ENCODE assay signal across 8 cellular contexts in the genomic region with DNA sequence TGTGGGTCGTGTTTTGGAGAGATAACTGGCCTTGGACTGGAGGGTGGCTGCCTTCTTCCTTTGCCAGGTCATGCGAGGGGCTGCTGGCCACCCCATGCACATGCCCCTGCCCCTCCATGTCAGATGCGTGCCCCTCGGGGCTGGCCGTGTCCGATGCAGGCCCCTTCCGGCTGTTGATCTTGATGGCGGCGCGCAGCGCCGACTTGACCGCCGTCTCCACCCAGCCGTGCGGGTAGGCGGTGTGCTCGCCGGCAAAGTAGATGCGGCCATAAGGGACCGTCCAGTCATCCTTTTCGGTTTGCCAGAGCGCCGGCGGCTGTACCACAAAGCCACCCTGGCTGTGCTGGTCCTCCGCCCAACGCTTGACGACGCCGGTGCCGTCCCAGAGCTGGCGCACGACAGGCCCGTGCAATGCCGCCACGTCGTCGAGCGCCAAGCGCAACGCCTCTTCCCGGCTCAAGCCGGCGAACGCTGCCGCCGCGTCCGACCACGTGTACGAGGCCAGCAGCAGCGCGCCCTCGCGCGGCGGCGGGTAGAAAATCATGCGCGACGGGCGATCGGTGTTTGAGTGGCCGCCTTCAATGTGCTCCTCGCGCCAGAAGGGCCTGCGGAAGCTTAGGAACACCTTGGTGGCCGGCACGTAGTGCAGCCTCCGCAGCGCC. TPM values are rescaled to one million over a fixed set of nuclear protein-coding genes. Genes with fewer than 3 reads are reported as not detected.
DNase-seq lines count a peak whose midpoint lies in the region; ATAC-seq lines count a peak whose summit lies in the region.

No MANE protein-coding gene starts in this region.

- peak; percentile 63 to 69 for ATAC-seq in activated CD4-positive, CD25-positive, alpha-beta regulatory T cell treated with anti-CD3 and anti-CD28 coated beads, Interleukin-2, amount 50 U/mL, for 24 hours
- ATAC-seq in HG03565 (IDR thresholded peaks at IDR 0.05; ENCODE audit: unreplicated experiment), result no peak

- peak; percentile 10 for DNase-seq in SIG-M5 treated with dmso at 0.1 percent for 504 hours (lab: John Stamatoyannopoulos, UW; ENCODE audit: unreplicated experiment)
- DNase-seq in SIG-M5 (lab: John Stamatoyannopoulos, UW), result no peak
- peak; percentile 54 for DNase-seq in cerebellum (ENCODE audit: low spot score)
- DNase-seq in left kidney (ENCODE audit: low read depth, low spot score), result peak; percentile 94
- DNase-seq in stimulated activated CD4-positive, alpha-beta T cell treated with anti-CD3 and anti-CD28 coated beads, Interleukin-4, amount 100 ng/mL, for 1 hour, result peak; percentile 76
- no peak for DNase-seq in DMS79 treated with DMSO at 0.1 percent for 48 hours (lab: John Stamatoyannopoulos, UW)

RNA-seq across cellular contexts. Expression of gene IL4I1, which starts 6.9 kb away (rescaled TPM):
- 0.64 TPM for total RNA-seq in cerebellum

RNA-seq across cellular contexts. Expression of gene TBC1D17, which starts 12.3 kb away (rescaled TPM):
- total RNA-seq in cerebellum, result 9.5 TPM

RNA-seq across cellular contexts. Expression of gene AKT1S1, which starts 12.7 kb away (rescaled TPM):
- total RNA-seq in cerebellum, result 4.2 TPM

RNA-seq across cellular contexts. Expression of gene PNKP, which starts 22.4 kb away (rescaled TPM):
- 31.0 TPM for total RNA-seq in cerebellum

RNA-seq across cellular contexts. Expression of gene PTOV1, which starts 38.9 kb away (rescaled TPM):
- 86.3 TPM for total RNA-seq in cerebellum

Comparison
In these comparisons a context has a peak if more than half of its experiments do, and no peak if none do; other contexts are left out.
1. DNase-seq: peak in SIG-M5 treated with dmso at 0.1 percent for 504 hours (single experiment), cerebellum (single experiment), left kidney (single experiment) and stimulated activated CD4-positive, alpha-beta T cell treated with anti-CD3 and anti-CD28 coated beads, Interleukin-4, amount 100 ng/mL, for 1 hour (single experiment); none in SIG-M5 (single experiment) and DMS79 treated with DMSO at 0.1 percent for 48 hours (single experiment).